ENCODE assay signal across 1 cellular context in genomic region chr22:40385041-40385782, GRCh38.
TF ChIP-seq lines count a peak whose summit lies in the region.

No MANE protein-coding gene starts in this region.

TF ChIP-seq in WTC11, 78 proteins besides CTCF, POLR2A, EP300 and RAD21 (continued from another document):
- TF ChIP-seq ZNF532 (CRISPR knock-in tag; IDR thresholded peaks at IDR 0.05; ENCODE audit: borderline replicate concordance), result no peak
- TF ChIP-seq CDX4 (CRISPR knock-in tag; IDR thresholded peaks at IDR 0.05; ENCODE audit: borderline replicate concordance), result no peak
- no peak for TF ChIP-seq IRF1 (CRISPR knock-in tag; IDR thresholded peaks at IDR 0.05)
- TF ChIP-seq, protein P1, sequence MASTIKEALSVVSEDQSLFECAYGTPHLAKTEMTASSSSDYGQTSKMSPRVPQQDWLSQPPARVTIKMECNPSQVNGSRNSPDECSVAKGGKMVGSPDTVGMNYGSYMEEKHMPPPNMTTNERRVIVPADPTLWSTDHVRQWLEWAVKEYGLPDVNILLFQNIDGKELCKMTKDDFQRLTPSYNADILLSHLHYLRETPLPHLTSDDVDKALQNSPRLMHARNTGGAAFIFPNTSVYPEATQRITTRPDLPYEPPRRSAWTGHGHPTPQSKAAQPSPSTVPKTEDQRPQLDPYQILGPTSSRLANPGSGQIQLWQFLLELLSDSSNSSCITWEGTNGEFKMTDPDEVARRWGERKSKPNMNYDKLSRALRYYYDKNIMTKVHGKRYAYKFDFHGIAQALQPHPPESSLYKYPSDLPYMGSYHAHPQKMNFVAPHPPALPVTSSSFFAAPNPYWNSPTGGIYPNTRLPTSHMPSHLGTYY (CRISPR knock-in tag; IDR thresholded peaks at IDR 0.05), result no peak
- no peak for TF ChIP-seq ZNF232 (CRISPR knock-in tag; IDR thresholded peaks at IDR 0.05)
- TF ChIP-seq STAT6 (CRISPR knock-in tag; conservative IDR thresholded peaks at IDR 0.05; ENCODE audit: low read depth), result no peak
- no peak for TF ChIP-seq ZNF219 (CRISPR knock-in tag; IDR thresholded peaks at IDR 0.05; ENCODE audit: borderline replicate concordance)
- TF ChIP-seq ARID4B (CRISPR knock-in tag; IDR thresholded peaks at IDR 0.05; ENCODE audit: borderline replicate concordance), result no peak
